9 cellular contexts compared by ENCODE assay signal in genomic region chr7:25861704-25862253, GRCh38.
A peak's percentile ranks its signal among the peaks of the same experiment; 100 is the strongest.
DNase-seq lines count a peak whose midpoint lies in the region; ATAC-seq and TF ChIP-seq lines count a peak whose summit lies in the region.
"Had no signal": no experiment of that assay in that cellular context is flagged by ENCODE, and none has a peak within 500 bp of the region (broad histone marks: within the 10 kb centered on the region; RNA-seq: fewer than 3 reads in every experiment).

No MANE protein-coding gene starts in this region.

- no peaks in the 10 kb centered on the region for H3K9me3 ChIP-seq in hepatocyte (ENCODE audit: low read depth)

- H2AFZ ChIP-seq in hepatocyte: no peak overlapping the region

- intact Hi-C loops in dorsolateral prefrontal cortex (cut with DNase I): no loop called here

- POLR2A ChIA-PET in AG04449 (lab: Yijun Ruan, JAX) (interaction anchor here (1.7 to 2.0 kb wide), 2 partner anchors 339 to 1306 kb away, joined by 5 to 18 read pairs; partner anchors contain the start of genes CBX3 and HNRNPA2B1), RWPE1 (lab: Yijun Ruan, JAX; ENCODE audit: low non-redundant PET) (no interaction called here)

- ATAC-seq in HG02642 (IDR thresholded peaks at IDR 0.05; ENCODE audit: poor library complexity, unreplicated experiment): no peak

- TF ChIP-seq CTCF in AG04449 (IDR thresholded peaks at IDR 0.05; ENCODE audit: insufficient read depth, low read length, missing control alignments) (no peak), GM12865 (IDR thresholded peaks at IDR 0.05; ENCODE audit: insufficient read depth, low read depth, low read length, missing control alignments) (no peak), VCaP (conservative IDR thresholded peaks at IDR 0.05) (no peak), hepatocyte (IDR thresholded peaks at IDR 0.05; ENCODE audit: poor library complexity) (no peak), RWPE1 (conservative IDR thresholded peaks at IDR 0.05; ENCODE audit: low read depth) (no peak), dorsolateral prefrontal cortex (IDR thresholded peaks at IDR 0.05 in 54 of 56, conservative IDR thresholded peaks at IDR 0.05 in 2 of 56; ENCODE audit: low read depth in 1 of 56, partially characterized antibody in 56 of 56) (no peak)

- peak overlapping the region; percentile 68 for H3K4me2 ChIP-seq in hepatocyte

- H4K20me1 ChIP-seq in hepatocyte (ENCODE audit: insufficient read depth, poor library complexity, severe bottlenecking): no peaks in the 10 kb centered on the region

- peaks cover 34% of the 10 kb centered on the region for H3K27me3 ChIP-seq in hepatocyte
- H3K27me3 ChIP-seq in dorsolateral prefrontal cortex: peaks cover 26 to 100% (median 99%) of the 10 kb centered on the region in 45 donors

- CTCF ChIA-PET in AG04449 (lab: Yijun Ruan, JAX) (interaction anchor here (0.6 to 2.7 kb wide), 5 partner anchors 10 to 602 kb away, joined by 3 to 12 read pairs (median 6); no protein-coding TSS in a partner anchor), RWPE1 (lab: Yijun Ruan, JAX) (interaction anchor here (0.5 kb wide), 1 partner anchor 216 kb away, joined by 3 read pairs; no protein-coding TSS in a partner anchor)

- DNase-seq in AG04449 (ENCODE audit: low read depth, low spot score): no peak
- no peak for DNase-seq in GM12865 (ENCODE audit: low read depth)
- no peak for DNase-seq in hepatocyte (ENCODE audit: low spot score)
- DNase-seq in RWPE1 (ENCODE audit: low spot score): no peak
- DNase-seq in cerebellar nuclear complex (lab: John Stamatoyannopoulos, UW): no peak
- no peak for DNase-seq in dorsolateral prefrontal cortex

- peaks cover 13% of the 10 kb centered on the region for H3K4me1 ChIP-seq in hepatocyte (ENCODE audit: insufficient read depth)
- H3K4me1 ChIP-seq: foreskin keratinocyte had no signal

- WGBS in hepatocyte (ENCODE audit: low lambda C conversion rate, missing lambda C conversion rate): 8% methylated on average over 13 of the region's 13 CpGs

- H3K27ac ChIP-seq in VCaP (peak overlapping the region; percentile 32), hepatocyte (peak overlapping the region; percentile 10), RWPE1 (no peak overlapping the region), dorsolateral prefrontal cortex (no peak overlapping the region)
- H3K27ac ChIP-seq: foreskin keratinocyte had no signal

- H3K4me3 ChIP-seq in AG04449 (ENCODE audit: low read depth, low read length) (peak overlapping the region; percentile 53), GM12865 (ENCODE audit: low read depth, low read length) (peak overlapping the region; percentile 76), hepatocyte (peak overlapping the region; percentile 4), dorsolateral prefrontal cortex (no peak overlapping the region)

- no peaks in the 10 kb centered on the region for H3K79me2 ChIP-seq in hepatocyte

- no peaks in the 10 kb centered on the region for H3K36me3 ChIP-seq in hepatocyte (replicated peaks; ENCODE audit: insufficient read depth, low read depth)

- H3K9me2 ChIP-seq in hepatocyte (replicated peaks; ENCODE audit: insufficient read depth): no peaks in the 10 kb centered on the region

Comparison
In these comparisons a context has a peak if more than half of its experiments do, and no peak if none do; other contexts are left out.
1. H3K4me3 ChIP-seq: peak in AG04449 (single experiment), GM12865 (single experiment) and hepatocyte (single experiment); none in dorsolateral prefrontal cortex (0 of 59).
2. H3K27ac ChIP-seq: peak in VCaP (single experiment) and hepatocyte (single experiment); none in RWPE1 (single experiment) and dorsolateral prefrontal cortex (0 of 59).